17 cellular contexts compared by ENCODE assay signal in genomic region chr10:76576276-76576962, GRCh38.
A peak's percentile ranks its signal among the peaks of the same experiment; 100 is the strongest.
DNase-seq lines count a peak whose midpoint lies in the region; ATAC-seq and TF ChIP-seq lines count a peak whose summit lies in the region.
"Had no signal": no experiment of that assay in that cellular context is flagged by ENCODE, and none has a peak within 500 bp of the region (broad histone marks: within the 10 kb centered on the region; RNA-seq: fewer than 3 reads in every experiment).

No MANE protein-coding gene starts in this region.

- peaks cover 6% of the 10 kb centered on the region for H3K9me3 Mint-ChIP-seq in natural killer cell treated with Interleukin-12 subunit alpha and Interleukin-12 subunit beta and Interleukin-15 and Interleukin-18, amount 100 ng/mL, for 72 hours

- H3K79me1 ChIP-seq in mesenchymal stem cell (replicated peaks; ENCODE audit: low read length, poor library complexity, severe bottlenecking), result no peaks in the 10 kb centered on the region

- H3K14ac ChIP-seq in mesenchymal stem cell (ENCODE audit: low read length in 2 of 2), result no peak overlapping the region

- peaks cover 7% of the 10 kb centered on the region for H3K36me3 Mint-ChIP-seq in natural killer cell treated with Interleukin-12 subunit alpha and Interleukin-12 subunit beta and Interleukin-15 and Interleukin-18, amount 100 ng/mL, for 72 hours
- H3K36me3 Mint-ChIP-seq: activated naive CD8-positive, alpha-beta T cell had no signal

- DNase-seq in AG09309 (ENCODE audit: low read depth), result peak; percentile 65
- peak; percentile 8 for DNase-seq in RPMI7951 (ENCODE audit: low read depth)
- DNase-seq in fibroblast of mammary gland (ENCODE audit: low read depth), result peak; percentile 46
- peak; percentile 69 for DNase-seq in mesenchymal stem cell
- no peak for DNase-seq in DMS79 treated with DMSO at 0.1 percent for 48 hours (lab: John Stamatoyannopoulos, UW)
- no peak for DNase-seq in natural killer cell treated with Interleukin-12 subunit alpha and Interleukin-12 subunit beta and Interleukin-15 and Interleukin-18, amount 100 ng/mL, for 72 hours (ENCODE audit: low spot score)
- DNase-seq in hippocampal formation (lab: John Stamatoyannopoulos, UW), result no peak
- DNase-seq: activated CD8-positive, alpha-beta memory T cell treated with anti-CD3 and anti-CD28 coated beads, Interleukin-2, amount 50 U/mL, for 4 hours; cerebellar nuclear complex; NCI-H1436; NCI-H510A; stimulated activated naive CD4-positive, alpha-beta T cell had no signal

- H2BK5ac ChIP-seq in mesenchymal stem cell (ENCODE audit: low read depth, low read length, poor library complexity, severe bottlenecking), result no peak overlapping the region

- peaks cover 2% of the 10 kb centered on the region for H3K4me1 ChIP-seq in mesenchymal stem cell (ENCODE audit: control insufficient read depth, insufficient read depth, low read depth, low read length)

- no peak overlapping the region for H4K91ac ChIP-seq in mesenchymal stem cell (ENCODE audit: low read length)

- peaks cover 11% of the 10 kb centered on the region for H3K9me3 ChIP-seq in mesenchymal stem cell (ENCODE audit: control insufficient read depth, low read length)

- H2BK120ac ChIP-seq in mesenchymal stem cell (ENCODE audit: low read depth, low read length), result no peak overlapping the region

- H4K8ac ChIP-seq in mesenchymal stem cell (ENCODE audit: low read length), result peak overlapping the region; percentile 7

- no peak overlapping the region for H2BK15ac ChIP-seq in mesenchymal stem cell (ENCODE audit: low read depth, poor library complexity, severe bottlenecking)

- no peak for ATAC-seq in natural killer cell treated with Interleukin-12 subunit alpha and Interleukin-12 subunit beta and Interleukin-15 and Interleukin-18, amount 100 ng/mL, for 72 hours
- ATAC-seq in GM18519 (IDR thresholded peaks at IDR 0.05; ENCODE audit: low FRiP score, unreplicated experiment), result no peak
- ATAC-seq: activated CD4-positive, CD25-positive, alpha-beta regulatory T cell treated with anti-CD3 and anti-CD28 coated beads, Interleukin-2, amount 50 U/mL, for 24 hours had no signal

- H2AFZ ChIP-seq in mesenchymal stem cell (ENCODE audit: low read depth, low read length), result no peak overlapping the region

- H3K27me3 ChIP-seq in mesenchymal stem cell (ENCODE audit: control insufficient read depth in 1 of 2, insufficient read depth in 1 of 2, low read length in 2 of 2), result no peaks in the 10 kb centered on the region

- no peak overlapping the region for H3K27ac ChIP-seq in mesenchymal stem cell (ENCODE audit: low read length, poor library complexity, severe bottlenecking)

- no peak overlapping the region for H3K27ac Mint-ChIP-seq in natural killer cell treated with Interleukin-12 subunit alpha and Interleukin-12 subunit beta and Interleukin-15 and Interleukin-18, amount 100 ng/mL, for 72 hours
- H3K27ac Mint-ChIP-seq: activated naive CD8-positive, alpha-beta T cell had no signal

- H3K18ac ChIP-seq in mesenchymal stem cell (ENCODE audit: low read depth in 1 of 2, low read length in 2 of 2), result no peak overlapping the region

- peak overlapping the region; percentile 7 for H2AK5ac ChIP-seq in mesenchymal stem cell (ENCODE audit: low read length, severe bottlenecking)

- peaks cover 5 to 7% of the 10 kb centered on the region in 2 donors for H3K27me3 Mint-ChIP-seq in natural killer cell treated with Interleukin-12 subunit alpha and Interleukin-12 subunit beta and Interleukin-15 and Interleukin-18, amount 100 ng/mL, for 72 hours
- H3K27me3 Mint-ChIP-seq: activated naive CD8-positive, alpha-beta T cell had no signal

- no peak overlapping the region for H3K4ac ChIP-seq in mesenchymal stem cell (ENCODE audit: low read depth in 1 of 2, low read length in 2 of 2)

- H3K36me3 ChIP-seq in mesenchymal stem cell (ENCODE audit: control insufficient read depth in 1 of 2, insufficient read depth in 2 of 2, low read depth in 1 of 2, low read length in 2 of 2), result no peaks in the 10 kb centered on the region

- no peak overlapping the region for H3K9ac ChIP-seq in mesenchymal stem cell (ENCODE audit: low read length)

- H3K4me1 Mint-ChIP-seq in natural killer cell treated with Interleukin-12 subunit alpha and Interleukin-12 subunit beta and Interleukin-15 and Interleukin-18, amount 100 ng/mL, for 72 hours (ENCODE audit: low read depth in 2 of 2), result no peaks in the 10 kb centered on the region
- H3K4me1 Mint-ChIP-seq: neural crest cell had no signal

- H2BK12ac ChIP-seq in mesenchymal stem cell (ENCODE audit: low read length in 2 of 2), result peak overlapping the region in 1 of 2 experiments; percentile 92

- H3K4me3 ChIP-seq in AG09309 (ENCODE audit: control insufficient read depth, low read depth, low read length) (no peak overlapping the region), fibroblast of mammary gland (ENCODE audit: control insufficient read depth, low read depth, low read length) (no peak overlapping the region), mesenchymal stem cell (ENCODE audit: insufficient read depth in 1 of 2, low read depth in 1 of 2, low read length in 2 of 2) (peak overlapping the region in 1 of 2 experiments; percentile 14)
- H3K4me3 ChIP-seq: lung had no signal

- no peak overlapping the region for H3K23ac ChIP-seq in mesenchymal stem cell (ENCODE audit: low read length in 2 of 2)

- WGBS in mesenchymal stem cell, result 58% methylated on average over 4 of the region's 4 CpGs

- H3K4me3 Mint-ChIP-seq in natural killer cell treated with Interleukin-12 subunit alpha and Interleukin-12 subunit beta and Interleukin-15 and Interleukin-18, amount 100 ng/mL, for 72 hours, result no peak overlapping the region
- H3K4me3 Mint-ChIP-seq: activated naive CD8-positive, alpha-beta T cell; neural crest cell had no signal

- H3K4me2 ChIP-seq in mesenchymal stem cell (ENCODE audit: low read length, poor library complexity, severe bottlenecking), result no peak overlapping the region

- TF ChIP-seq CTCF in AG09309 (IDR thresholded peaks at IDR 0.05; ENCODE audit: control insufficient read depth, insufficient read depth, low read depth, low read length, missing control alignments) (no peak), fibroblast of mammary gland (conservative IDR thresholded peaks at IDR 0.05; ENCODE audit: control insufficient read depth, insufficient read depth, low read depth, low read length) (no peak)

Comparison
In these comparisons a context has a peak if more than half of its experiments do, and no peak if none do; other contexts are left out.
1. DNase-seq: peak in AG09309 (single experiment), RPMI7951 (single experiment), fibroblast of mammary gland (single experiment) and mesenchymal stem cell (single experiment); none in DMS79 treated with DMSO at 0.1 percent for 48 hours (single experiment), natural killer cell treated with Interleukin-12 subunit alpha and Interleukin-12 subunit beta and Interleukin-15 and Interleukin-18, amount 100 ng/mL, for 72 hours (single experiment) and hippocampal formation (0 of 2).